7 cellular contexts compared by ENCODE assay signal in the genomic region with DNA sequence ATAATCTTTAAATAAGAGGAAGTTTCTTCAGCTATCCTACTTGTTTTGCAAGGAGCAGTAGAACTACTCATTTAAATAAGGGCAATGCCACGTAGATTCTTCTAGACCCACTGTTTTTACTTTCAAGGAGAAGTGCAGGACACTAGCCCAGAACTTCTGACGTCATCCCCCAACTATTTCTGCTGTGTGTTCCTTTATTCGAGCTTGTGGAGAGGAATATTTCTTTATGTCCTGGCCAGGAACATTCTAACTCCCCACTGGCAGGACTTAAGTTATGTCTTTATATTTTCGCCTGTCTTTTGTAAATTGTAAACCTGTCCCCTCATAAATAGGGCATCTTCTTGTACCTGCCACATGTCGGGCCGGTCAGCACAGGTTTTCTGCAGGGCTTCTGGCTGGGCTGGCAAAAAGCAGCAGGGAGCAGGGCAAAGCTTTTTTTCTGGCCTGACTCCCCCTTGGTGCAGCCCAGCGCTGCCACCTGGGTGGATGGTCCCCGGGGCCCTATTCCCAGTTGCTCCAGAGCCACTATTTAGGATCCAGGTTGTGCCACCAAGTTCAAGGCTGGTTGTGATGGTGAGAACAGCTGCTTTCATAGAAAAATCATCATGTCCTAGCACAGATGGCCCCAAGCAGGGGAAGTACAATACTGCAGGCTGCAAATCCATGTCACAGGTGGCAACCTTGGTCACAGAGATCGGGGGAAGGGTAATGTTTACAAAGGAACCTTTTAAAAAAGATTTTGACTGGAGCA. TPM values are rescaled to one million over a fixed set of nuclear protein-coding genes. Genes with fewer than 3 reads are reported as not detected.
DNase-seq lines count a peak whose midpoint lies in the region; ATAC-seq, FAIRE-seq and TF ChIP-seq lines count a peak whose summit lies in the region.

No MANE protein-coding gene starts in this region.

- H3F3A ChIP-seq in PC-3 (ENCODE audit: low read length, unreplicated experiment) = no peaks in the 10 kb centered on the region

- H3K9me3 ChIP-seq in PC-3 (ENCODE audit: low read length) (no peaks in the 10 kb centered on the region), K562 (replicated peaks; ENCODE audit: control insufficient read depth, insufficient read depth, low read depth, low read length) (no peaks in the 10 kb centered on the region), iPS-18a (ENCODE audit: control insufficient read depth, low read depth, low read length) (no peaks in the 10 kb centered on the region)

- peak; percentile 29 for ATAC-seq in HG03354 (IDR thresholded peaks at IDR 0.05; ENCODE audit: poor library complexity, severe bottlenecking, unreplicated experiment)
- ATAC-seq in PC-3 = peak; percentile 31
- peak; percentile 34 for ATAC-seq in K562
- ATAC-seq in sciatic nerve = peak; percentile 85

- TF ChIP-seq EP300 in K562 (IDR thresholded peaks at IDR 0.05; ENCODE audit: low read length) = no peak

- H3K9me1 ChIP-seq in K562 (ENCODE audit: control insufficient read depth, insufficient read depth, low read length) = no peaks in the 10 kb centered on the region

- H3K79me2 ChIP-seq in PC-3 (ENCODE audit: low read length) (peaks cover 58% of the 10 kb centered on the region), K562 (ENCODE audit: control insufficient read depth, insufficient read depth, low read length) (peaks cover 71% of the 10 kb centered on the region)

- CTCF ChIA-PET in PC-3 (lab: Charles Lee) (interaction anchor here (0.6 to 1.4 kb wide), 2 partner anchors 23 to 114 kb away, joined by 3 to 6 read pairs; no protein-coding TSS in a partner anchor), K562 (lab: Yijun Ruan, JAX; ENCODE audit: low intra/inter-chr PET ratio) (no interaction called here)

- no peaks in the 10 kb centered on the region for H3K27me3 ChIP-seq in PC-3 (ENCODE audit: low read length)
- no peaks in the 10 kb centered on the region for H3K27me3 ChIP-seq in K562 (ENCODE audit: control insufficient read depth in 2 of 2, insufficient read depth in 2 of 2, low read length in 2 of 2)
- peaks cover 66% of the 10 kb centered on the region for H3K27me3 ChIP-seq in iPS-18a (ENCODE audit: control insufficient read depth, insufficient read depth, low read length)

- in situ Hi-C loops in K562 (cut with MboI) = no loop called here

- BruUV-seq in PC-3 (replicated peaks; lab: Mats Ljungman, UMichigan) = no TSS peak
- no TSS peak for BruUV-seq in K562 (replicated peaks; lab: Mats Ljungman, UMichigan)

- peak overlapping the region; percentile 69 for H3K9ac ChIP-seq in PC-3 (ENCODE audit: low read length)
- peak overlapping the region; percentile 85 to 88 for H3K9ac ChIP-seq in K562 (ENCODE audit: insufficient read depth in 1 of 2, low read depth in 2 of 2, low read length in 2 of 2)
- peak overlapping the region; percentile 6 for H3K9ac ChIP-seq in iPS-18a (ENCODE audit: low read length)

- TF ChIP-seq CTCF in PC-3 (conservative IDR thresholded peaks at IDR 0.05; ENCODE audit: low read depth, low read length) = no peak
- TF ChIP-seq CTCF in K562 (IDR thresholded peaks at IDR 0.05 in 2 of 3, conservative IDR thresholded peaks at IDR 0.05 in 1 of 3; ENCODE audit: insufficient read depth in 2 of 3, low read depth in 1 of 3, low read length in 3 of 3) = no peak

- intact Hi-C loops in PC-3 (cut with micrococcal nuclease) = loop anchor here (1.0 to 5.0 kb wide), 4 partner anchors 71 to 208 kb away; a partner anchor contains a TSS
- intact Hi-C loops in K562 (cut with micrococcal nuclease) = loop anchor here (2.0 to 10.0 kb wide), 2 partner anchors 33 to 211 kb away; a partner anchor contains a TSS
- intact Hi-C loops in sciatic nerve (cut with DNase I) = loop anchor here (10.0 kb wide), 1 partner anchor 121 kb away; no protein-coding TSS in a partner anchor

- H3K36me3 ChIP-seq in PC-3 (ENCODE audit: low read depth, low read length) (no peaks in the 10 kb centered on the region), K562 (ENCODE audit: control insufficient read depth, insufficient read depth, low read length) (no peaks in the 10 kb centered on the region; the same call in 2 of the 3 replicates), iPS-18a (ENCODE audit: control insufficient read depth, low read depth, low read length) (no peaks in the 10 kb centered on the region)

- peaks cover 37% of the 10 kb centered on the region for H3K4me1 ChIP-seq in PC-3 (ENCODE audit: insufficient read depth, low read length)
- peaks cover 0 to 35% of the 10 kb centered on the region in 2 experiments; a peak in 4 of 5 replicates for H3K4me1 ChIP-seq in K562 (replicated peaks in 1 of 2; ENCODE audit: control insufficient read depth in 2 of 2, insufficient read depth in 2 of 2, low read length in 2 of 2)
- H3K4me1 ChIP-seq in iPS-18a (ENCODE audit: control insufficient read depth, low read depth, low read length) = peaks cover 34% of the 10 kb centered on the region

- 0% methylated on average over 9 of the region's 9 CpGs for WGBS in K562 (ENCODE audit: insufficient coverage, low coverage, missing lambda C conversion rate)

- DNase-seq in PC-3 (peak; percentile 72), K562 (ENCODE audit: extremely low read depth in 1 of 4, low spot score in 3 of 4) (peak; percentile 28 to 66 (median 34)), sciatic nerve (ENCODE audit: low spot score) (no peak), NCI-H1930 (lab: John Stamatoyannopoulos, UW) (no peak)

- POLR2A ChIA-PET in PC-3 (lab: Charles Lee; ENCODE audit: unreplicated experiment) = interaction anchor here (0.6 kb wide), 1 partner anchor 32 kb away, joined by 14 read pairs; no protein-coding TSS in a partner anchor
- POLR2A ChIA-PET in K562 (lab: Yijun Ruan, JAX) = interaction anchor here (0.6 to 2.2 kb wide), 7 partner anchors 8 to 139 kb away, joined by 3 to 8 read pairs (median 3); no protein-coding TSS in a partner anchor

- TF ChIP-seq POLR2A in K562 (conservative IDR thresholded peaks at IDR 0.05) = no peak

- peak; percentile 11 for FAIRE-seq in K562 (lab: Jason Lieb, UNC)

- no peak for TF ChIP-seq RAD21 in K562 (CRISPR knock-in tag; conservative IDR thresholded peaks at IDR 0.05 in 1 of 2, IDR thresholded peaks at IDR 0.05 in 1 of 2)

- H3K4me3 ChIP-seq in GM08714 (ENCODE audit: low read length) (peak overlapping the region; percentile 99), PC-3 (ENCODE audit: low read length) (peak overlapping the region; percentile 92), K562 (peak overlapping the region; percentile 63), iPS-18a (ENCODE audit: low read length) (peak overlapping the region; percentile 81)

- no peaks in the 10 kb centered on the region for H3K9me2 ChIP-seq in PC-3 (replicated peaks; ENCODE audit: low read length)

- H3K4me2 ChIP-seq in PC-3 (ENCODE audit: low read length) (peak overlapping the region; percentile 96), K562 (ENCODE audit: insufficient read depth, low read length) (peak overlapping the region; percentile 86)

- H4K20me1 ChIP-seq in PC-3 (ENCODE audit: low read length) = no peaks in the 10 kb centered on the region
- peaks cover 5% of the 10 kb centered on the region; the same call in 1 of the 2 replicates for H4K20me1 ChIP-seq in K562 (replicated peaks; ENCODE audit: control insufficient read depth, insufficient read depth, low read length)

- peak overlapping the region; percentile 37 for H2AFZ ChIP-seq in PC-3 (ENCODE audit: low read length)
- no peak overlapping the region for H2AFZ ChIP-seq in K562 (ENCODE audit: low read depth, low read length)

- peak overlapping the region; percentile 70 for H3K27ac ChIP-seq in PC-3 (ENCODE audit: low read length)
- H3K27ac ChIP-seq in K562 (ENCODE audit: extremely low read depth, low read depth, low read length) = peak overlapping the region; percentile 81
- no peak overlapping the region for H3K27ac ChIP-seq in iPS-18a (ENCODE audit: low read length)

TF ChIP-seq in K562, 482 proteins besides CTCF, POLR2A, EP300 and RAD21 (continues in another document):
- peak; percentile 57; the same call in 1 of the 2 replicates for TF ChIP-seq EP400 (IDR thresholded peaks at IDR 0.05)

RNA-seq across cellular contexts. Expression of a gene that starts 1.8 kb away (rescaled TPM):
- total RNA-seq in PC-3 (2014; rRNA removed) = 10.3 and 17.8 TPM in 2 replicates
- total RNA-seq in K562 (2011; cell fraction: chromatin; rRNA removed; ENCODE audit: low replicate concordance) = 15.8 and 50.2 TPM in 2 replicates
- 6.8 and 9.1 TPM in 2 replicates for total RNA-seq in K562 (2011; cell fraction: nucleolus; rRNA removed)
- total RNA-seq in K562 (2011; cell fraction: nucleoplasm; rRNA removed) = 14.8 and 18.3 TPM in 2 replicates
- total RNA-seq in K562 (2014; rRNA removed) = 13.8 and 14.1 TPM in 2 replicates
- total RNA-seq in K562 (2014; rRNA removed; fragmentation: Illumina TruSeq; extraction: Trizol) = 22.8 and 26.7 TPM in 2 replicates
- 6.3 and 7.5 TPM in 2 replicates for total RNA-seq in K562 (2015; rRNA removed; fragmentation: Illumina TruSeq; extraction: Trizol)
- total RNA-seq in K562 (2021) = 22.0 and 24.8 TPM in 2 replicates
- polyA plus RNA-seq in K562 (2011; rRNA removed) = 14.7 and 16.8 TPM in 2 replicates
- 8.7 and 16.4 TPM in 2 replicates for polyA plus RNA-seq in K562 (2011; cell fraction: cytosol; rRNA removed)
- polyA plus RNA-seq in K562 (2011; cell fraction: nucleus; rRNA removed) = 14.1 and 16.0 TPM in 2 replicates
- polyA plus RNA-seq in K562 (2012) = 7.2 and 20.6 TPM in 2 replicates
- 18.2 and 19.6 TPM in 2 replicates for polyA plus RNA-seq in K562 (2014; fragmentation: Illumina TruSeq; extraction: Trizol)
- 10 to 100 TPM in 1 of 2 experiments, 1 to 10 TPM in 1; 7.0 to 10.5 TPM for polyA plus RNA-seq in K562 (2014; fragmentation: Nextera tagmentation; extraction: Ambion mirVana)
- 9.1 and 11.7 TPM in 2 replicates for polyA plus RNA-seq in K562 (2014; rRNA removed)
- 63.7 and 74.2 TPM in 2 replicates for polyA minus RNA-seq in K562 (2011; rRNA and poly(A)+ RNA removed)
- polyA minus RNA-seq in K562 (2011; cell fraction: cytosol; rRNA and poly(A)+ RNA removed) = 18.5 and 23.4 TPM in 2 replicates
- polyA minus RNA-seq in K562 (2011; cell fraction: nucleus; rRNA and poly(A)+ RNA removed) = 16.4 and 39.1 TPM in 2 replicates
- total RNA-seq in sciatic nerve = 102 TPM

Comparison
In these comparisons a context has a peak if more than half of its experiments do, and no peak if none do; other contexts are left out.
1. ATAC-seq: peak in every context shown above with its lines; median percentile 85 in sciatic nerve; 34 in K562; 31 in PC-3; 29 in HG03354.
2. DNase-seq: peak in PC-3 (single experiment) and K562 (4 of 4); none in sciatic nerve (single experiment) and NCI-H1930 (0 of 2).
3. H3K9ac ChIP-seq: peak in every context shown above with its lines; median percentile 86 in K562; 69 in PC-3; 6 in iPS-18a.
4. Peak in every context shown above with its lines, with median percentiles within 50 percentile points of each other: H3K4me3 ChIP-seq.